In the genomic region with DNA sequence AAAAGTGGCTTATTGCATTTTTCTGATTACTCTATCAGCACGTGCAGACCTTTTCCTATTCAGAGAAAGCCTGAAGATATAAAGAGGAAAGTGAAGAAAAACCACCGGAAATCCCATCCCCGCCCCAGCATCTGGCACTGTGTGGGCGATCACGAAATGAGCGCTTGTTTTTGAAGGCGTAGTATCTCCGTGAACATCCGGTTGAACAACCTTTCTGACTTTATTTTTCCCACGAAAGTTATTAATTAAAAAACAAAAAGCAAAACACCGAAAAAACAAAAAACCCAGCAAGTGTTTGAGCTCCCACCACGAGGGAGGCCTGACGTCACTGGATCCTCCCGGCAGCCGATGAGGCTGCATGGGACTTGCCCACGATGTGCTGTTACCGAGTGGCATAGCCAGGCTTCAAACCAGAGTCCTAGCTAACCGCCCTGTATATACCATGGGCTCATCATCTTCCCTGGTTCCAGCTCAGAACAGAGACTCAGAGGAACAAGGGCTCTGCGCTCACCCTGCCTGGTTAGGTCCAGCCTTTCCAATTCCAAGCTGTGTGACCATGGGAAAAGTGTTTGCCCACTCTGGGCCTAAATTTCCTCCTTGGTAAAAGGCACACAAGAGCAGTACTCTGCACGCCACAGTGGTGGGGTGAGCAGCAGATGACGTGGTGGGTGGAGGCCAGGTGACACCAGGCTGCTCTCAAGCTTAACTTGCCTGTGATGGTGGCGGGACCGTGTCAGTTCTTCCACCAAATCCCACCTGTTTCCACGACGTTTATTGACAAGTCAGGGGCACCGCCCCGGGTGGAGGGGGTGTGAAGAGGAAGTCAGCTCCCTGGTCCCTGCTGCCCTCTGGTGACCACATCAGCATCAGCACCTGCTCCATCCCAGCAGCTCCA, we compare ENCODE assay signal across 8 cellular contexts. TPM values are rescaled to one million over a fixed set of nuclear protein-coding genes. Genes with fewer than 3 reads are reported as not detected.
DNase-seq lines count a peak whose midpoint lies in the region; ATAC-seq and TF ChIP-seq lines count a peak whose summit lies in the region.

No MANE protein-coding gene starts in this region.

- intact Hi-C loops in activated CD4-positive, alpha-beta T cell treated with anti-CD3 and anti-CD28 coated beads, Interleukin-2, amount 10 ng/mL, durations not matched to agents 24 days and 14 days (cut with micrococcal nuclease) = loop anchor here (1.0 to 2.0 kb wide), 11 partner anchors 35 to 188 kb away; a partner anchor contains a TSS
- intact Hi-C loops in right lobe of liver (cut with DNase I) = loop anchor here (5.0 to 10.0 kb wide), 2 partner anchors 53 to 135 kb away; a partner anchor contains a TSS

- TF ChIP-seq POLR2A in right lobe of liver (IDR thresholded peaks at IDR 0.05) = no peak

- H3K4me1 ChIP-seq in right lobe of liver = peaks cover 0 to 38% (median 22%) of the 10 kb centered on the region in 4 donors

- TF ChIP-seq CTCF in right lobe of liver (IDR thresholded peaks at IDR 0.05) = peak; percentile 78 to 92 (median 88)

- peak overlapping the region; percentile 69 for H3K4me3 Mint-ChIP-seq in activated CD4-positive, alpha-beta T cell treated with anti-CD3 and anti-CD28 coated beads, Interleukin-2, amount 10 ng/mL, durations not matched to agents 24 days and 14 days

- DNase-seq in A172 (ENCODE audit: low spot score) (peak; percentile 74), NCI-H2227 treated with DMSO at 0.1 percent for 48 hours (lab: John Stamatoyannopoulos, UW) (peak; percentile 23), dedifferentiated amniotic fluid mesenchymal stem cell (ENCODE audit: extremely low spot score) (peak; percentile 21), right lobe of liver (peak; percentile 81 to 88 (median 87))
- DNase-seq in activated CD4-positive, alpha-beta T cell treated with anti-CD3 and anti-CD28 coated beads, Interleukin-2, amount 10 ng/mL, durations not matched to agents 24 days and 14 days = peak; percentile 94
- peak; percentile 80 to 87 for DNase-seq in stimulated activated CD4-positive, alpha-beta T cell treated with anti-CD3 and anti-CD28 coated beads, Interleukin-4, amount 100 ng/mL, for 48 hours (ENCODE audit: low read depth in 2 of 2)

- H3K4me1 Mint-ChIP-seq in activated CD4-positive, alpha-beta T cell treated with anti-CD3 and anti-CD28 coated beads, Interleukin-2, amount 10 ng/mL, durations not matched to agents 24 days and 14 days = peaks cover 52% of the 10 kb centered on the region

- no peaks in the 10 kb centered on the region for H3K27me3 ChIP-seq in right lobe of liver

- H3K27ac ChIP-seq in right lobe of liver = peak overlapping the region; percentile 43 to 75 (median 58)

- H3K36me3 ChIP-seq in right lobe of liver = peaks cover 0 to 6% (median 5%) of the 10 kb centered on the region in 4 donors

- H3K27ac Mint-ChIP-seq in activated CD4-positive, alpha-beta T cell treated with anti-CD3 and anti-CD28 coated beads, Interleukin-2, amount 10 ng/mL, durations not matched to agents 24 days and 14 days = peak overlapping the region; percentile 99

- H3K36me3 Mint-ChIP-seq in activated CD4-positive, alpha-beta T cell treated with anti-CD3 and anti-CD28 coated beads, Interleukin-2, amount 10 ng/mL, durations not matched to agents 24 days and 14 days (ENCODE audit: low read depth) = peaks cover 46% of the 10 kb centered on the region

- ATAC-seq in GM18508 (IDR thresholded peaks at IDR 0.05; ENCODE audit: insufficient read depth, unreplicated experiment) (peak; percentile 57), HG02943 (IDR thresholded peaks at IDR 0.05; ENCODE audit: low read depth, unreplicated experiment) (peak; percentile 69), right lobe of liver (peak; percentile 58 to 74 (median 66))

- no peaks in the 10 kb centered on the region for H3K9me3 ChIP-seq in right lobe of liver

- 3% methylated on average over 17 of the region's 27 CpGs for WGBS in right lobe of liver (ENCODE audit: insufficient coverage, low coverage, low lambda C conversion rate, missing lambda C conversion rate)

- peak overlapping the region in 1 of 3 donors; percentile 18 for H3K4me3 ChIP-seq in right lobe of liver

- H3K27me3 Mint-ChIP-seq in activated CD4-positive, alpha-beta T cell treated with anti-CD3 and anti-CD28 coated beads, Interleukin-2, amount 10 ng/mL, durations not matched to agents 24 days and 14 days = no peaks in the 10 kb centered on the region

- peaks cover 7% of the 10 kb centered on the region for H3K9me3 Mint-ChIP-seq in activated CD4-positive, alpha-beta T cell treated with anti-CD3 and anti-CD28 coated beads, Interleukin-2, amount 10 ng/mL, durations not matched to agents 24 days and 14 days

RNA-seq across cellular contexts. Expression of a gene that starts 34.3 kb away (rescaled TPM):
- total RNA-seq in A172 (2014; rRNA removed; shearing (Covaris generic)) = 1.3 and 6.6 TPM in 2 replicates
- total RNA-seq in activated CD4-positive, alpha-beta T cell treated with anti-CD3 and anti-CD28 coated beads, Interleukin-2, amount 10 ng/mL, durations not matched to agents 24 days and 14 days = 94.9 and 100 TPM in 2 replicates
- 1 to 10 TPM in 1 of 6 experiments, under 1 TPM in 5; 0.09 to 1.3 (median 0.31) TPM for total RNA-seq in right lobe of liver

RNA-seq across cellular contexts. Expression of a gene that starts 53.9 kb away (rescaled TPM):
- 21.2 and 25.6 TPM in 2 replicates for total RNA-seq in A172 (2014; rRNA removed; shearing (Covaris generic))
- total RNA-seq in activated CD4-positive, alpha-beta T cell treated with anti-CD3 and anti-CD28 coated beads, Interleukin-2, amount 10 ng/mL, durations not matched to agents 24 days and 14 days = 345 and 375 TPM in 2 replicates
- 100 to 1,000 TPM in 1 of 6 experiments, 10 to 100 TPM in 5; 38.8 to 147 (median 46.9) TPM for total RNA-seq in right lobe of liver

Comparison
In these comparisons a context has a peak if more than half of its experiments do, and no peak if none do; other contexts are left out.
1. DNase-seq: peak in every context shown above with its lines; median percentile 94 in activated CD4-positive, alpha-beta T cell treated with anti-CD3 and anti-CD28 coated beads, Interleukin-2, amount 10 ng/mL, durations not matched to agents 24 days and 14 days; 87 in right lobe of liver; 84 in stimulated activated CD4-positive, alpha-beta T cell treated with anti-CD3 and anti-CD28 coated beads, Interleukin-4, amount 100 ng/mL, for 48 hours; 74 in A172; 23 in NCI-H2227 treated with DMSO at 0.1 percent for 48 hours; 21 in dedifferentiated amniotic fluid mesenchymal stem cell.
2. RNA of a gene that starts 34.3 kb away (total RNA-seq): 94.9 to 100 TPM in activated CD4-positive, alpha-beta T cell treated with anti-CD3 and anti-CD28 coated beads, Interleukin-2, amount 10 ng/mL, durations not matched to agents 24 days and 14 days; 1.3 to 6.6 TPM in A172 and 0.09 to 1.3 TPM in right lobe of liver; every median in the first group is over 10 times any median in the second.
3. Peak in every context shown above with its lines, with median percentiles within 50 percentile points of each other: ATAC-seq.